In the genomic region with DNA sequence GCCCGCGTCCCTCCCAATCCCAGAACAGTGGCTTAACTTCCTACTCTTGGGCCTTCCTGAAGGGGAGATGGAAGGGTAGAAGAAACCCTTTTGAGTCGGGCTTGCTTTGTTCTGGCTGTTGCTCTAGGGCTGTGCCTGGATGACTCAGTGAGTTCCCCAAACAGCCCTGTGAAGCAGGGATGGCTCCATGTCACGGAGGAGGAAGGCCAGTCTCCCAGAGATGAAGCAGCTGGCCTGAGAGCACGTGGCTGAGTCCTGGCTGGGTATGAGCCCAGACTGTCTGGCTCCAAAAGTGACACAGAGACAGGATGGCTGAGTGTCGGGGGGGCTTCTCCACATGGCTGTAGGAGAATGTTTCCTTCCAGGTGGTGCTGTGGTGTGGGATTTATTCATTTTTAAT, we compare ENCODE assay signal across 8 cellular contexts. TPM values are rescaled to one million over a fixed set of nuclear protein-coding genes. Genes with fewer than 3 reads are reported as not detected.
A peak's percentile ranks its signal among the peaks of the same experiment; 100 is the strongest.
DNase-seq lines count a peak whose midpoint lies in the region; ATAC-seq and TF ChIP-seq lines count a peak whose summit lies in the region.

No MANE protein-coding gene starts in this region.

- intact Hi-C loops in heart left ventricle (cut with DNase I) = no loop called here

- no peak for DNase-seq in stimulated activated naive CD8-positive, alpha-beta T cell treated with anti-CD3 and anti-CD28 coated beads, Interleukin-15, Interleukin-2, amounts not matched to agents 100 U/mL and 50 U/mL, for 24 hours
- no peak for DNase-seq in activated naive CD4-positive, alpha-beta T cell treated with anti-CD3 and anti-CD28 coated beads, Interleukin-2, amount 50 U/mL, for 72 hours (ENCODE audit: low spot score in 2 of 2)
- DNase-seq in heart left ventricle = peak; percentile 79 to 91 (median 87)
- peak; percentile 48 for DNase-seq in putamen (ENCODE audit: low spot score)
- DNase-seq in NCI-H1436 (lab: John Stamatoyannopoulos, UW) = no peak
- DNase-seq in NCI-H2081 treated with DMSO at 0.1 percent for 48 hours (lab: John Stamatoyannopoulos, UW) = no peak

- no peak for TF ChIP-seq CTCF in heart left ventricle (IDR thresholded peaks at IDR 0.05)

- H3K4me3 ChIP-seq in heart left ventricle = no peak overlapping the region

- TF ChIP-seq POLR2A in heart left ventricle (IDR thresholded peaks at IDR 0.05) = peak in 1 of 2 donors; percentile 17

- peak overlapping the region; percentile 54 to 93 (median 79) for H3K27ac ChIP-seq in heart left ventricle

- ATAC-seq in stimulated activated naive CD8-positive, alpha-beta T cell treated with anti-CD3 and anti-CD28 coated beads, Interleukin-15, Interleukin-2, amounts not matched to agents 100 U/mL and 50 U/mL, for 24 hours = no peak
- no peak for ATAC-seq in activated naive CD4-positive, alpha-beta T cell treated with anti-CD3 and anti-CD28 coated beads, Interleukin-2, amount 50 U/mL, for 72 hours
- peak; percentile 93 to 98 (median 97) for ATAC-seq in heart left ventricle
- no peak for ATAC-seq in GM21360 (IDR thresholded peaks at IDR 0.05; ENCODE audit: unreplicated experiment)

- 21 to 35% (median 30%) methylated on average over 5 to 6 of the region's 6 CpGs for WGBS in heart left ventricle, 4 donors

- peaks cover 0 to 46% (median 21%) of the 10 kb centered on the region in 12 donors for H3K4me1 ChIP-seq in heart left ventricle

- H3K4me3 Mint-ChIP-seq in stimulated activated naive CD8-positive, alpha-beta T cell treated with anti-CD3 and anti-CD28 coated beads, Interleukin-15, Interleukin-2, amounts not matched to agents 100 ng/mL and 50 ng/mL, for 24 hours = peak overlapping the region; percentile 91

- H3K27me3 Mint-ChIP-seq in stimulated activated naive CD8-positive, alpha-beta T cell treated with anti-CD3 and anti-CD28 coated beads, Interleukin-15, Interleukin-2, amounts not matched to agents 100 ng/mL and 50 ng/mL, for 24 hours = no peaks in the 10 kb centered on the region

- peaks cover 85% of the 10 kb centered on the region for H3K36me3 Mint-ChIP-seq in stimulated activated naive CD8-positive, alpha-beta T cell treated with anti-CD3 and anti-CD28 coated beads, Interleukin-15, Interleukin-2, amounts not matched to agents 100 ng/mL and 50 ng/mL, for 24 hours (ENCODE audit: low read depth)
- H3K36me3 Mint-ChIP-seq in activated naive CD4-positive, alpha-beta T cell treated with anti-CD3 and anti-CD28 coated beads, Interleukin-2, amount 50 U/mL, for 72 hours = peaks cover 49 to 53% of the 10 kb centered on the region in 2 donors

- H3K4me1 Mint-ChIP-seq in stimulated activated naive CD8-positive, alpha-beta T cell treated with anti-CD3 and anti-CD28 coated beads, Interleukin-15, Interleukin-2, amounts not matched to agents 100 ng/mL and 50 ng/mL, for 24 hours (ENCODE audit: low read depth) = peaks cover 75% of the 10 kb centered on the region

- no peaks in the 10 kb centered on the region for H3K9me3 ChIP-seq in heart left ventricle

- H3K27ac Mint-ChIP-seq in stimulated activated naive CD8-positive, alpha-beta T cell treated with anti-CD3 and anti-CD28 coated beads, Interleukin-15, Interleukin-2, amounts not matched to agents 100 ng/mL and 50 ng/mL, for 24 hours = peak overlapping the region; percentile 99
- peak overlapping the region; percentile 99 to 100 for H3K27ac Mint-ChIP-seq in activated naive CD4-positive, alpha-beta T cell treated with anti-CD3 and anti-CD28 coated beads, Interleukin-2, amount 50 U/mL, for 72 hours

- H3K27me3 ChIP-seq in heart left ventricle = no peaks in the 10 kb centered on the region

- H3K36me3 ChIP-seq in heart left ventricle = no peaks in the 10 kb centered on the region

- H3K9me3 Mint-ChIP-seq in stimulated activated naive CD8-positive, alpha-beta T cell treated with anti-CD3 and anti-CD28 coated beads, Interleukin-15, Interleukin-2, amounts not matched to agents 100 ng/mL and 50 ng/mL, for 24 hours = no peaks in the 10 kb centered on the region
- no peaks in the 10 kb centered on the region for H3K9me3 Mint-ChIP-seq in activated naive CD4-positive, alpha-beta T cell treated with anti-CD3 and anti-CD28 coated beads, Interleukin-2, amount 50 U/mL, for 72 hours

RNA-seq across cellular contexts. Expression of a gene that starts 4.6 kb away (rescaled TPM):
- 100 to 1,000 TPM; 122 to 143 TPM for total RNA-seq in activated naive CD4-positive, alpha-beta T cell treated with anti-CD3 and anti-CD28 coated beads, Interleukin-2, amount 50 U/mL, for 72 hours
- total RNA-seq in heart left ventricle = 10 to 100 TPM in 3 of 9 donors, 1 to 10 TPM in 6; 4.1 to 14.6 (median 8.2) TPM
- polyA plus RNA-seq in heart left ventricle = 10 to 100 TPM in 1 of 2 donors, 1 to 10 TPM in 1; 4.0 to 14.0 TPM

RNA-seq across cellular contexts. Expression of a gene that starts 10.0 kb away (rescaled TPM):
- total RNA-seq in activated naive CD4-positive, alpha-beta T cell treated with anti-CD3 and anti-CD28 coated beads, Interleukin-2, amount 50 U/mL, for 72 hours = 10 to 100 TPM; 51.4 to 91.0 TPM
- 100 to 1,000 TPM in 7 of 9 donors, 10 to 100 TPM in 2; 68.4 to 177 (median 121) TPM for total RNA-seq in heart left ventricle
- 100 to 1,000 TPM; 159 to 177 TPM for polyA plus RNA-seq in heart left ventricle

Comparison
In these comparisons a context has a peak if more than half of its experiments do, and no peak if none do; other contexts are left out.
1. ATAC-seq: peak in heart left ventricle (4 of 4); none in stimulated activated naive CD8-positive, alpha-beta T cell treated with anti-CD3 and anti-CD28 coated beads, Interleukin-15, Interleukin-2, amounts not matched to agents 100 U/mL and 50 U/mL, for 24 hours (single experiment), activated naive CD4-positive, alpha-beta T cell treated with anti-CD3 and anti-CD28 coated beads, Interleukin-2, amount 50 U/mL, for 72 hours (0 of 2) and GM21360 (single experiment).
2. DNase-seq: peak in heart left ventricle (5 of 5) and putamen (single experiment); none in stimulated activated naive CD8-positive, alpha-beta T cell treated with anti-CD3 and anti-CD28 coated beads, Interleukin-15, Interleukin-2, amounts not matched to agents 100 U/mL and 50 U/mL, for 24 hours (single experiment), activated naive CD4-positive, alpha-beta T cell treated with anti-CD3 and anti-CD28 coated beads, Interleukin-2, amount 50 U/mL, for 72 hours (0 of 2), NCI-H1436 (single experiment) and NCI-H2081 treated with DMSO at 0.1 percent for 48 hours (single experiment).
3. RNA of a gene that starts 4.6 kb away (total RNA-seq): 122 to 143 TPM in activated naive CD4-positive, alpha-beta T cell treated with anti-CD3 and anti-CD28 coated beads, Interleukin-2, amount 50 U/mL, for 72 hours; 4.1 to 14.6 TPM in heart left ventricle; every median in the first group is over 4 times any median in the second.